ENCODE assay signal across 24 cellular contexts in genomic region chr21:24590261-24590660, GRCh38.
"Had no signal": no experiment of that assay in that cellular context is flagged by ENCODE, and none has a peak within 500 bp of the region (broad histone marks: within the 10 kb centered on the region; RNA-seq: fewer than 3 reads in every experiment).

No MANE protein-coding gene starts in this region.

- H3K9me3 Mint-ChIP-seq: activated naive CD4-positive, alpha-beta T cell treated with anti-CD3 and anti-CD28 coated beads for 36 hours had no signal

- H3K27me3 ChIP-seq: breast epithelium, esophagus squamous epithelium, gastrocnemius medialis, spleen, testis, uterus had no signal

- H3K36me3 Mint-ChIP-seq: activated naive CD8-positive, alpha-beta T cell treated with anti-CD3 and anti-CD28 coated beads, Interleukin-2, amount 10 ng/mL, durations not matched to agents 7 days and 5 days; natural killer cell had no signal

- H3K36me3 ChIP-seq: breast epithelium, esophagus squamous epithelium, gastrocnemius medialis, left ventricle myocardium inferior, spleen, uterus had no signal

- ATAC-seq: activated T-cell treated with anti-CD3 and anti-CD28 coated beads, Interleukin-2, amount 50 U/mL, for 4 hours; gastrocnemius medialis; natural killer cell had no signal

- DNase-seq: activated CD4-positive, alpha-beta T cell treated with anti-CD3 and anti-CD28 coated beads for 4 hours; activated CD4-positive, alpha-beta T cell treated with anti-CD3 and anti-CD28 coated beads, Interleukin-2, amount 50 U/mL, for 48 hours; activated CD4-positive, CD25-positive, alpha-beta regulatory T cell; activated CD8-positive, alpha-beta memory T cell treated with anti-CD3 and anti-CD28 coated beads, Interleukin-2, amount 50 U/mL, for 48 hours; activated naive CD4-positive, alpha-beta T cell treated with anti-CD3 and anti-CD28 coated beads for 36 hours; activated naive CD8-positive, alpha-beta T cell treated with anti-CD3 and anti-CD28 coated beads, Interleukin-2, amount 10 ng/mL, durations not matched to agents 7 days and 5 days; activated T-cell treated with anti-CD3 and anti-CD28 coated beads, Interleukin-2, amount 50 U/mL, for 4 hours; amniotic stem cell; cortex of kidney; endodermal cell; esophagus squamous epithelium; gastrocnemius medialis; left ventricle myocardium inferior; natural killer cell; retina; spleen; stimulated activated CD4-positive, alpha-beta T cell treated with anti-CD3 and anti-CD28 coated beads, Interleukin-4, amount 100 ng/mL, for 1 hour; stimulated activated naive CD4-positive, alpha-beta T cell; testis; trophoblast cell; uterus had no signal

- H3K9me3 ChIP-seq: breast epithelium, esophagus squamous epithelium, gastrocnemius medialis, testis, uterus had no signal

- H3K4me3 ChIP-seq: breast epithelium, esophagus squamous epithelium, gastrocnemius medialis, left ventricle myocardium inferior, spleen, testis, uterus had no signal

- H3K4me1 Mint-ChIP-seq: activated naive CD8-positive, alpha-beta T cell treated with anti-CD3 and anti-CD28 coated beads, Interleukin-2, amount 10 ng/mL, durations not matched to agents 7 days and 5 days; endodermal cell; natural killer cell had no signal

- H3K27ac ChIP-seq: breast epithelium, esophagus squamous epithelium, gastrocnemius medialis, left ventricle myocardium inferior, spleen, testis, uterus had no signal

- H3K4me3 Mint-ChIP-seq: activated naive CD4-positive, alpha-beta T cell treated with anti-CD3 and anti-CD28 coated beads for 36 hours; activated naive CD8-positive, alpha-beta T cell treated with anti-CD3 and anti-CD28 coated beads, Interleukin-2, amount 10 ng/mL, durations not matched to agents 7 days and 5 days; activated T-cell treated with anti-CD3 and anti-CD28 coated beads, Interleukin-2, amount 50 U/mL, for 4 hours; endodermal cell; natural killer cell had no signal

- H3K4me1 ChIP-seq: breast epithelium, esophagus squamous epithelium, gastrocnemius medialis, left ventricle myocardium inferior, spleen, testis, uterus had no signal

- H3K27me3 Mint-ChIP-seq: activated naive CD8-positive, alpha-beta T cell treated with anti-CD3 and anti-CD28 coated beads, Interleukin-2, amount 10 ng/mL, durations not matched to agents 7 days and 5 days; progenitor cell of endocrine pancreas had no signal

- H3K27ac Mint-ChIP-seq: activated naive CD4-positive, alpha-beta T cell treated with anti-CD3 and anti-CD28 coated beads for 36 hours; activated naive CD8-positive, alpha-beta T cell treated with anti-CD3 and anti-CD28 coated beads, Interleukin-2, amount 10 ng/mL, durations not matched to agents 7 days and 5 days; activated T-helper 2 cell treated with anti-CD3 and anti-CD28 coated beads, Interferon-gamma antibody, Interleukin-2, Interleukin-4, amounts not matched to agents 10 μg/mL and 5 μg/mL and 100 μg/mL, durations not matched to agents 14 hours and 24 hours and 36 hours; endodermal cell; natural killer cell; progenitor cell of endocrine pancreas had no signal
